In the genomic region with DNA sequence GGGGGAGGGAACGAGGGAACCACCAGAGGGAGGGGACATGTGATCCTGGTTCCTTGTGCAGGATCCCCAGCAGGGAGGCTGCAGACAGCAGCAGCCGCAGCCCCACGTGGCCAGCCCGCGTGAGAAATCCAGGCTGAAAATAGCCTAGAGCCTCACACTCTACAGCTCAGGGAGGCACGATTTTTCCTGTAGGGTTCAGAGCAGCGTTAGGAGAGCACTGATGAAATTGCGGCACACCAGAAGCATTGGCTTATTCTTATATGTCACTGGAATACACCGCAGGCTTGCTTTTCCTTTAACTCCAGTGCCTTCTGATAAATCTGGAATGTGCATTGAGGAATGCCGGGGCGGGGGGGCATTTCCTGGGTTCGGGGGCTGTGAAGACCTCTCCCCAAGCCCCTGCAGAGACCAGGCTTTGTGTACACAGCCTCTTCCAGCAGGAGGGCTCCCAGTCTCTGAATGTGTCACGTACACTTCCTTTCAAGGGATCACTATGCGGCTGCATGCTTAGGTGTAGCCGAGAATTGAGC, we compare ENCODE assay signal across 1 cellular context.
TF ChIP-seq lines count a peak whose summit lies in the region.

No MANE protein-coding gene starts in this region.

TF ChIP-seq in H1, 55 proteins besides CTCF, POLR2A, EP300 and RAD21:
- TF ChIP-seq CBX8 (IDR thresholded peaks at IDR 0.05; ENCODE audit: borderline replicate concordance, low read depth, low read length) (no peak), HDAC2 (IDR thresholded peaks at IDR 0.05; ENCODE audit: borderline replicate concordance in 1 of 2, low read depth in 2 of 2, low read length in 2 of 2) (peak in 1 of 2 experiments; percentile 67; a peak in 1 of 4 replicates), NRF1 (IDR thresholded peaks at IDR 0.05; ENCODE audit: low read depth, low read length) (no peak), BRCA1 (IDR thresholded peaks at IDR 0.05; ENCODE audit: low read depth, low read length) (no peak), TBP (IDR thresholded peaks at IDR 0.05; ENCODE audit: low read depth, low read length) (no peak), RXRA (IDR thresholded peaks at IDR 0.05; ENCODE audit: insufficient read depth, low read depth, low read length) (no peak), USF2 (IDR thresholded peaks at IDR 0.05; ENCODE audit: low read length) (peak; percentile 76), TAF7 (optimal IDR thresholded peaks at IDR 0.05; ENCODE audit: borderline replicate concordance, low read depth, low read length) (no peak), SIN3A (conservative IDR thresholded peaks at IDR 0.05 in 1 of 2, IDR thresholded peaks at IDR 0.05 in 1 of 2; ENCODE audit: low read depth in 1 of 2, low read length in 2 of 2) (peak in 1 of 2 experiments; percentile 57; a peak in 2 of 4 replicates), BCL11A (IDR thresholded peaks at IDR 0.05; ENCODE audit: low read depth in 2 of 2, low read length in 2 of 2) (no peak), ASH2L (IDR thresholded peaks at IDR 0.05; ENCODE audit: low read length) (peak; percentile 88), SRF (IDR thresholded peaks at IDR 0.05; ENCODE audit: low read depth, low read length) (no peak), CTBP2 (IDR thresholded peaks at IDR 0.05; ENCODE audit: borderline replicate concordance, insufficient read depth, insufficient read length, low read length) (no peak), ATF2 (IDR thresholded peaks at IDR 0.05; ENCODE audit: low read length) (no peak), E2F6 (IDR thresholded peaks at IDR 0.05) (peak; percentile 39; the same call in 1 of the 2 replicates), KDM5A (IDR thresholded peaks at IDR 0.05; ENCODE audit: low read length) (no peak), TEAD4 (IDR thresholded peaks at IDR 0.05; ENCODE audit: low read depth, low read length) (peak; percentile 77)
- TF ChIP-seq, protein P1, sequence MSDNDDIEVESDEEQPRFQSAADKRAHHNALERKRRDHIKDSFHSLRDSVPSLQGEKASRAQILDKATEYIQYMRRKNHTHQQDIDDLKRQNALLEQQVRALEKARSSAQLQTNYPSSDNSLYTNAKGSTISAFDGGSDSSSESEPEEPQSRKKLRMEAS (IDR thresholded peaks at IDR 0.05) = peak; percentile 81
